In the genomic region with DNA sequence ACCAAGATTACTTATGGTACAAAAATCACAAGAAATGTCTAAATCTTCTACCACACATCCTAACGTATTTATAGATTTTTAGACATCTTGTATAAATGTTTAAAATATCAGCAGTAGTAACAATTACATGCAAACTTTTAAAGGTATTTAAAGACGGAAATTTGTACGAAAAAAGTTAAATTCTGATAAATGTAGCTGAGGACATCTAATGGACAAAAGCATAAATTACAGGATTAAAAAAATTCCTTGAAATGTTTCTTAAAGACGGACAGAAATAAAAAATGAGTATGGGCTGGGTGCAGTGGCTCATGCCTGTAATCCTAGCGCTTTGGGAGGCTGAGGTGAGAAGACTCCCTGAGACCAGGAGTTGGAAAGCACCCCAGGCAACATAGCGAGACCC, we compare ENCODE assay signal across 12 cellular contexts. TPM values are rescaled to one million over a fixed set of nuclear protein-coding genes. Genes with fewer than 3 reads are reported as not detected.
DNase-seq lines count a peak whose midpoint lies in the region; ATAC-seq and TF ChIP-seq lines count a peak whose summit lies in the region.
"Had no signal": no experiment of that assay in that cellular context is flagged by ENCODE, and none has a peak within 500 bp of the region (broad histone marks: within the 10 kb centered on the region; RNA-seq: fewer than 3 reads in every experiment).

No MANE protein-coding gene starts in this region.

- no TSS peak for BruUV-seq in PC-9 (replicated peaks; lab: Mats Ljungman, UMichigan)

- H3K27me3 ChIP-seq in PC-9 (ENCODE audit: insufficient read depth, low read depth) (no peaks in the 10 kb centered on the region), fibroblast of lung (ENCODE audit: control insufficient read depth, insufficient read depth, low read length) (no peaks in the 10 kb centered on the region), smooth muscle cell (ENCODE audit: low read depth) (no peaks in the 10 kb centered on the region)

- no peak overlapping the region for H3K27ac ChIP-seq in PC-9
- no peak overlapping the region for H3K27ac ChIP-seq in fibroblast of lung (ENCODE audit: insufficient read depth, low read length)
- H3K27ac ChIP-seq in smooth muscle cell (ENCODE audit: low read depth): no peak overlapping the region
- H3K27ac ChIP-seq: skin epidermis had no signal

- H3K9ac ChIP-seq in fibroblast of lung (ENCODE audit: insufficient read depth, low read length): no peak overlapping the region
- no peak overlapping the region for H3K9ac ChIP-seq in smooth muscle cell (ENCODE audit: low read depth)

- H3K27ac Mint-ChIP-seq in activated CD4-positive, alpha-beta T cell treated with anti-CD3 and anti-CD28 coated beads, Interleukin-2, amount 10 ng/mL, durations not matched to agents 24 days and 14 days: no peak overlapping the region

- no peaks in the 10 kb centered on the region for H3K9me3 Mint-ChIP-seq in activated CD4-positive, alpha-beta T cell treated with anti-CD3 and anti-CD28 coated beads, Interleukin-2, amount 10 ng/mL, durations not matched to agents 24 days and 14 days

- H3K9me3 ChIP-seq in PC-9 (ENCODE audit: insufficient read depth, low read depth): peaks cover 2% of the 10 kb centered on the region; the same call in 1 of the 2 replicates
- no peaks in the 10 kb centered on the region for H3K9me3 ChIP-seq in fibroblast of lung (ENCODE audit: control insufficient read depth, insufficient read depth, low read depth, low read length)
- no peaks in the 10 kb centered on the region for H3K9me3 ChIP-seq in smooth muscle cell (replicated peaks; ENCODE audit: low read depth)

- H3K4me1 ChIP-seq in PC-9 (replicated peaks; ENCODE audit: insufficient read depth) (no peaks in the 10 kb centered on the region), fibroblast of lung (ENCODE audit: control insufficient read depth, extremely low read depth, insufficient read depth, low read length) (no peaks in the 10 kb centered on the region), smooth muscle cell (ENCODE audit: low read depth) (no peaks in the 10 kb centered on the region)

- peaks cover 2% of the 10 kb centered on the region for H3K4me1 Mint-ChIP-seq in activated CD4-positive, alpha-beta T cell treated with anti-CD3 and anti-CD28 coated beads, Interleukin-2, amount 10 ng/mL, durations not matched to agents 24 days and 14 days

- peak; percentile 43 for DNase-seq in activated CD4-positive, alpha-beta T cell treated with anti-CD3 and anti-CD28 coated beads, Interleukin-2, amount 10 ng/mL, durations not matched to agents 24 days and 14 days
- no peak for DNase-seq in activated CD4-positive, alpha-beta T cell treated with anti-CD3 and anti-CD28 coated beads for 4 hours
- DNase-seq in PC-9 (no peak), fibroblast of lung (ENCODE audit: low read depth in 2 of 2) (peak; percentile 2 to 42), smooth muscle cell (lab: John Stamatoyannopoulos, UW; ENCODE audit: unreplicated experiment) (no peak), hypothalamus (lab: John Stamatoyannopoulos, UW) (no peak)
- DNase-seq: NCI-H2029 treated with DMSO at 0.1 percent for 48 hours had no signal

- H2AFZ ChIP-seq in PC-9: no peak overlapping the region
- H2AFZ ChIP-seq in fibroblast of lung (ENCODE audit: low read length): no peak overlapping the region
- H2AFZ ChIP-seq in smooth muscle cell (ENCODE audit: low read depth): no peak overlapping the region

- H3K4me3 ChIP-seq in PC-9 (no peak overlapping the region), fibroblast of lung (replicated peaks in 1 of 4; ENCODE audit: control extremely low read depth in 1 of 4, insufficient read depth in 1 of 4, low read depth in 3 of 4, low read length in 4 of 4) (no peak overlapping the region), smooth muscle cell (no peak overlapping the region)
- H3K4me3 ChIP-seq: skin epidermis had no signal

- CTCF ChIA-PET in PC-9 (lab: Charles Lee): no interaction called here

- ATAC-seq in HG02623 (IDR thresholded peaks at IDR 0.05; ENCODE audit: unreplicated experiment) (no peak), HG02885 (IDR thresholded peaks at IDR 0.05; ENCODE audit: poor library complexity, unreplicated experiment) (no peak)
- ATAC-seq: activated CD4-positive, CD25-positive, alpha-beta regulatory T cell treated with anti-CD3 and anti-CD28 coated beads, Interleukin-2, amount 50 U/mL, for 24 hours; Right ventricle myocardium inferior had no signal

- H3F3A ChIP-seq in PC-9 (ENCODE audit: insufficient read depth, low read depth): no peaks in the 10 kb centered on the region
- no peaks in the 10 kb centered on the region for H3F3A ChIP-seq in smooth muscle cell (ENCODE audit: low read depth)

- WGBS in smooth muscle cell (ENCODE audit: low lambda C conversion rate): 86% methylated on average over 6 of the region's 6 CpGs

- POLR2A ChIA-PET in PC-9 (lab: Charles Lee; ENCODE audit: unreplicated experiment): no interaction called here

- no peaks in the 10 kb centered on the region for H3K27me3 Mint-ChIP-seq in activated CD4-positive, alpha-beta T cell treated with anti-CD3 and anti-CD28 coated beads, Interleukin-2, amount 10 ng/mL, durations not matched to agents 24 days and 14 days

- intact Hi-C loops in activated CD4-positive, alpha-beta T cell treated with anti-CD3 and anti-CD28 coated beads, Interleukin-2, amount 10 ng/mL, durations not matched to agents 24 days and 14 days (cut with micrococcal nuclease): loop anchor here (1.0 kb wide), 1 partner anchor 252 kb away; no protein-coding TSS in a partner anchor
- intact Hi-C loops in PC-9 (cut with micrococcal nuclease; ENCODE audit: unreplicated experiment): loop anchor here (5.0 to 10.0 kb wide), 2 partner anchors 254 to 1117 kb away; no protein-coding TSS in a partner anchor

- no peaks in the 10 kb centered on the region for H3K9me2 ChIP-seq in PC-9 (ENCODE audit: insufficient read depth)

- no peak overlapping the region for H3K4me3 Mint-ChIP-seq in activated CD4-positive, alpha-beta T cell treated with anti-CD3 and anti-CD28 coated beads, Interleukin-2, amount 10 ng/mL, durations not matched to agents 24 days and 14 days

- H4K20me1 ChIP-seq in PC-9 (ENCODE audit: insufficient read depth): no peaks in the 10 kb centered on the region
- H4K20me1 ChIP-seq in fibroblast of lung (ENCODE audit: control insufficient read depth, extremely low read depth, insufficient read depth, low read length): no peaks in the 10 kb centered on the region
- peaks cover 9% of the 10 kb centered on the region for H4K20me1 ChIP-seq in smooth muscle cell (ENCODE audit: low read depth)

- H3K36me3 Mint-ChIP-seq in activated CD4-positive, alpha-beta T cell treated with anti-CD3 and anti-CD28 coated beads, Interleukin-2, amount 10 ng/mL, durations not matched to agents 24 days and 14 days (ENCODE audit: low read depth): peaks cover 8% of the 10 kb centered on the region

- H3K4me2 ChIP-seq in PC-9: no peak overlapping the region
- H3K4me2 ChIP-seq in fibroblast of lung (ENCODE audit: extremely low read depth, insufficient read depth, low read length): no peak overlapping the region
- H3K4me2 ChIP-seq in smooth muscle cell: no peak overlapping the region

- no peaks in the 10 kb centered on the region for H3K79me2 ChIP-seq in PC-9 (ENCODE audit: low read depth)
- H3K79me2 ChIP-seq in fibroblast of lung (ENCODE audit: control insufficient read depth, insufficient read depth, low read length): no peaks in the 10 kb centered on the region
- no peaks in the 10 kb centered on the region for H3K79me2 ChIP-seq in smooth muscle cell (ENCODE audit: low read depth)

- TF ChIP-seq CTCF in PC-9 (conservative IDR thresholded peaks at IDR 0.05): peak; percentile 65
- peak in 1 of 2 donors; percentile 24 for TF ChIP-seq CTCF in fibroblast of lung (conservative IDR thresholded peaks at IDR 0.05 in 1 of 2, IDR thresholded peaks at IDR 0.05 in 1 of 2; ENCODE audit: low read depth in 1 of 2, low read length in 2 of 2)
- peak; percentile 33 for TF ChIP-seq CTCF in smooth muscle cell (IDR thresholded peaks at IDR 0.05; ENCODE audit: borderline replicate concordance, insufficient read depth, poor library complexity, severe bottlenecking)

- H3K36me3 ChIP-seq in PC-9 (ENCODE audit: low read depth) (peaks cover 21% of the 10 kb centered on the region), fibroblast of lung (ENCODE audit: control insufficient read depth, insufficient read depth, low read length) (peaks cover 2% of the 10 kb centered on the region), smooth muscle cell (ENCODE audit: low read depth) (peaks cover 4% of the 10 kb centered on the region)

RNA-seq across cellular contexts. Expression of gene ERCC8, which starts 15.8 kb away (rescaled TPM):
- 10.7 and 10.8 TPM in 2 replicates for total RNA-seq in activated CD4-positive, alpha-beta T cell treated with anti-CD3 and anti-CD28 coated beads, Interleukin-2, amount 10 ng/mL, durations not matched to agents 24 days and 14 days
- total RNA-seq in PC-9 (2021): 8.7 and 13.0 TPM in 2 replicates
- total RNA-seq in fibroblast of lung: 14.4 and 16.3 TPM in 2 replicates
- polyA plus RNA-seq in fibroblast of lung: 20.7 and 23.7 TPM in 2 replicates
- 9.3 and 9.4 TPM in 2 replicates for polyA plus RNA-seq in fibroblast of lung (2012)
- 4.7 and 5.1 TPM in 2 replicates for polyA minus RNA-seq in fibroblast of lung (ENCODE audit: low replicate concordance)
- total RNA-seq in smooth muscle cell: 25.3 and 28.9 TPM in 2 replicates
- polyA plus RNA-seq in smooth muscle cell: 19.5 TPM in 2 replicates

RNA-seq across cellular contexts. Expression of gene NDUFAF2, which starts 16.0 kb away (rescaled TPM):
- total RNA-seq in activated CD4-positive, alpha-beta T cell treated with anti-CD3 and anti-CD28 coated beads, Interleukin-2, amount 10 ng/mL, durations not matched to agents 24 days and 14 days: 38.0 and 39.5 TPM in 2 replicates
- total RNA-seq in PC-9 (2021) (20.7 and 42.7 TPM in 2 replicates), fibroblast of lung (30.9 and 34.9 TPM in 2 replicates), smooth muscle cell (39.1 and 41.1 TPM in 2 replicates)
- polyA plus RNA-seq in fibroblast of lung (44.3 and 53.2 TPM in 2 replicates), smooth muscle cell (55.3 and 71.2 TPM in 2 replicates)
- polyA plus RNA-seq in fibroblast of lung (2012): 75.4 and 82.6 TPM in 2 replicates
- 0.67 TPM in 1 of 2 replicates, not detected in the other for polyA minus RNA-seq in fibroblast of lung (ENCODE audit: low replicate concordance)

Comparison
In these comparisons a context has a peak if more than half of its experiments do, and no peak if none do; other contexts are left out.
1. DNase-seq: peak in activated CD4-positive, alpha-beta T cell treated with anti-CD3 and anti-CD28 coated beads, Interleukin-2, amount 10 ng/mL, durations not matched to agents 24 days and 14 days (single experiment) and fibroblast of lung (2 of 2); none in activated CD4-positive, alpha-beta T cell treated with anti-CD3 and anti-CD28 coated beads for 4 hours (0 of 2), PC-9 (0 of 2), smooth muscle cell (single experiment) and hypothalamus (0 of 51).